In genomic region chr19:38682872-38683392, GRCh38 we compare ENCODE assay signal across 9 cellular contexts. TPM values are rescaled to one million over a fixed set of nuclear protein-coding genes. Genes with fewer than 3 reads are reported as not detected.
DNase-seq lines count a peak whose midpoint lies in the region; ATAC-seq and TF ChIP-seq lines count a peak whose summit lies in the region.
"Had no signal": no experiment of that assay in that cellular context is flagged by ENCODE, and none has a peak within 500 bp of the region (broad histone marks: within the 10 kb centered on the region; RNA-seq: fewer than 3 reads in every experiment).

No MANE protein-coding gene starts in this region.

- peak overlapping the region; percentile 95 for H3K27ac Mint-ChIP-seq in activated CD4-positive, alpha-beta memory T cell treated with anti-CD3 and anti-CD28 coated beads, Interleukin-2, amount 10 ng/mL, durations not matched to agents 7 days and 5 days

- H3K4me3 Mint-ChIP-seq in activated CD4-positive, alpha-beta memory T cell treated with anti-CD3 and anti-CD28 coated beads, Interleukin-2, amount 10 ng/mL, durations not matched to agents 7 days and 5 days, result no peak overlapping the region

- H3K27ac ChIP-seq in HEK293 (ENCODE audit: extremely low read depth, low read depth, low read length) (peak overlapping the region; percentile 98), right atrium auricular region (peak overlapping the region; percentile 85 to 90), skeletal muscle tissue (ENCODE audit: low read depth, low read length) (peak overlapping the region; percentile 90)

- TF ChIP-seq CTCF in HEK293 (tag by site-specific recombination; IDR thresholded peaks at IDR 0.05) (no peak), right atrium auricular region (IDR thresholded peaks at IDR 0.05) (no peak)

- H3K4me3 ChIP-seq in HEK293 (ENCODE audit: low read depth, low read length) (no peak overlapping the region), right atrium auricular region (no peak overlapping the region), skeletal muscle tissue (ENCODE audit: low read length in 3 of 3) (peak overlapping the region in 2 of 3 donors; percentile 9 to 13)

- H3K27me3 Mint-ChIP-seq in activated CD4-positive, alpha-beta memory T cell treated with anti-CD3 and anti-CD28 coated beads, Interleukin-2, amount 10 ng/mL, durations not matched to agents 7 days and 5 days, result no peaks in the 10 kb centered on the region

- no peaks in the 10 kb centered on the region for H3K27me3 ChIP-seq in right atrium auricular region
- H3K27me3 ChIP-seq in skeletal muscle tissue (ENCODE audit: control insufficient read depth in 3 of 3, insufficient read depth in 3 of 3, low read length in 3 of 3), result no peaks in the 10 kb centered on the region

- no peaks in the 10 kb centered on the region for H3K9me3 ChIP-seq in HEK293 (ENCODE audit: control insufficient read depth, insufficient read depth, low read depth, low read length)
- no peaks in the 10 kb centered on the region for H3K9me3 ChIP-seq in right atrium auricular region
- H3K9me3 ChIP-seq in skeletal muscle tissue (ENCODE audit: control insufficient read depth in 3 of 3, low read length in 3 of 3), result no peaks in the 10 kb centered on the region

- H3K9ac ChIP-seq in skeletal muscle tissue (ENCODE audit: low read depth in 1 of 3, low read length in 3 of 3), result peak overlapping the region; percentile 28 to 81 (median 51)

- H3K9me3 Mint-ChIP-seq in activated CD4-positive, alpha-beta memory T cell treated with anti-CD3 and anti-CD28 coated beads, Interleukin-2, amount 10 ng/mL, durations not matched to agents 7 days and 5 days, result peaks cover 4% of the 10 kb centered on the region
- H3K9me3 Mint-ChIP-seq: naive thymus-derived CD8-positive, alpha-beta T cell had no signal

- CTCF ChIA-PET in HEK293 (lab: Yijun Ruan, JAX), result interaction anchor here (0.5 to 2.9 kb wide), 9 partner anchors 11 to 794 kb away, joined by 3 to 12 read pairs (median 4); no protein-coding TSS in a partner anchor
- CTCF ChIA-PET in activated CD4-positive, alpha-beta memory T cell treated with anti-CD3 and anti-CD28 coated beads, Interleukin-2, amount 10 ng/mL, durations not matched to agents 7 days and 5 days (lab: Charles Lee), result interaction anchor here (1.2 to 2.2 kb wide), 3 partner anchors 11 to 248 kb away, joined by 3 to 11 read pairs (median 6); partner anchors contain the start of genes ACTN4, MRPS12 and SARS2

- H3K36me3 ChIP-seq in HEK293 (ENCODE audit: control insufficient read depth in 2 of 2, insufficient read depth in 1 of 2, low read length in 2 of 2) (peaks cover 6 to 27% of the 10 kb centered on the region in 2 experiments), right atrium auricular region (peaks cover 10% of the 10 kb centered on the region), skeletal muscle tissue (ENCODE audit: control insufficient read depth in 3 of 3, insufficient read depth in 3 of 3, low read length in 3 of 3) (peaks cover 0 to 7% (median 0%) of the 10 kb centered on the region in 3 donors)

- peaks cover 99% of the 10 kb centered on the region for H3K4me1 Mint-ChIP-seq in activated CD4-positive, alpha-beta memory T cell treated with anti-CD3 and anti-CD28 coated beads, Interleukin-2, amount 10 ng/mL, durations not matched to agents 7 days and 5 days

- DNase-seq in activated CD4-positive, alpha-beta memory T cell treated with anti-CD3 and anti-CD28 coated beads, Interleukin-2, amount 10 ng/mL, durations not matched to agents 7 days and 5 days, result no peak
- DNase-seq in right atrium auricular region (ENCODE audit: low spot score), result no peak
- no peak for DNase-seq in stimulated activated naive CD4-positive, alpha-beta T cell (lab: John Stamatoyannopoulos, UW)
- no peak for DNase-seq in activated T-cell treated with anti-CD3 and anti-CD28 coated beads, Interleukin-2, amount 50 U/mL, for 1 hour
- no peak for DNase-seq in NCI-H2107 treated with DMSO at 0.1 percent for 48 hours (lab: John Stamatoyannopoulos, UW; ENCODE audit: unreplicated experiment)

- no peak for ATAC-seq in HG03045 (IDR thresholded peaks at IDR 0.05; ENCODE audit: unreplicated experiment)

- POLR2A ChIA-PET in HEK293 (lab: Yijun Ruan, JAX), result interaction anchor here (0.6 to 2.3 kb wide), 23 partner anchors 9 to 295 kb away, joined by 3 to 63 read pairs (median 4); partner anchors contain the start of genes ACTN4, EIF3K, FAM98C and GGN
- POLR2A ChIA-PET in activated CD4-positive, alpha-beta memory T cell treated with anti-CD3 and anti-CD28 coated beads, Interleukin-2, amount 10 ng/mL, durations not matched to agents 7 days and 5 days (lab: Charles Lee), result interaction anchor here (1.0 to 4.1 kb wide), 11 partner anchors 11 to 169 kb away, joined by 3 to 34 read pairs (median 3); partner anchors contain the start of genes ACTN4 and MAP4K1

- peaks cover 67% of the 10 kb centered on the region for H3K36me3 Mint-ChIP-seq in activated CD4-positive, alpha-beta memory T cell treated with anti-CD3 and anti-CD28 coated beads, Interleukin-2, amount 10 ng/mL, durations not matched to agents 7 days and 5 days (ENCODE audit: low read depth)

- H3K4me1 ChIP-seq in HEK293 (ENCODE audit: control insufficient read depth, insufficient read depth, low read length), result peaks cover 41% of the 10 kb centered on the region
- peaks cover 0 to 94% of the 10 kb centered on the region in 2 donors for H3K4me1 ChIP-seq in right atrium auricular region
- peaks cover 83 to 91% (median 88%) of the 10 kb centered on the region in 3 donors for H3K4me1 ChIP-seq in skeletal muscle tissue (ENCODE audit: control insufficient read depth in 3 of 3, insufficient read depth in 3 of 3, low read length in 3 of 3)

TF ChIP-seq in HEK293, 187 proteins besides CTCF, POLR2A, EP300 and RAD21 (continues in another document):
- TF ChIP-seq MYNN (tag by site-specific recombination; IDR thresholded peaks at IDR 0.05; ENCODE audit: borderline replicate concordance), result no peak
- peak; percentile 24; the same call in 1 of the 2 replicates for TF ChIP-seq KLF17 (tag by site-specific recombination; IDR thresholded peaks at IDR 0.05)
- 0 out of 2 replicates have a peak, but pooled peaks have one; percentile 36 for TF ChIP-seq OVOL3 (tag by site-specific recombination; IDR thresholded peaks at IDR 0.05)
- TF ChIP-seq ZNF433 (tag by site-specific recombination; IDR thresholded peaks at IDR 0.05; ENCODE audit: low read depth), result no peak
- TF ChIP-seq ZNF140 (tag by site-specific recombination; IDR thresholded peaks at IDR 0.05), result no peak
- peak; percentile 27 for TF ChIP-seq SETDB1 (IDR thresholded peaks at IDR 0.05; ENCODE audit: insufficient read length, low read length)
- TF ChIP-seq ZNF26 (tag by site-specific recombination; IDR thresholded peaks at IDR 0.05), result peak; percentile 25; the same call in 1 of the 2 replicates
- TF ChIP-seq ZNF677 (tag by site-specific recombination; IDR thresholded peaks at IDR 0.05), result 0 out of 2 replicates have a peak, but pooled peaks have one; percentile 6
- no peak for TF ChIP-seq ZNF561 (tag by site-specific recombination; IDR thresholded peaks at IDR 0.05; ENCODE audit: borderline replicate concordance)
- TF ChIP-seq ZIC2 (tag by site-specific recombination; IDR thresholded peaks at IDR 0.05), result peak; percentile 5; the same call in 1 of the 2 replicates
- peak; percentile 49; the same call in 1 of the 2 replicates for TF ChIP-seq ZNF639 (tag by site-specific recombination; IDR thresholded peaks at IDR 0.05)
- TF ChIP-seq ZBTB6 (tag by site-specific recombination; IDR thresholded peaks at IDR 0.05), result 0 out of 2 replicates have a peak, but pooled peaks have one; percentile 22

RNA-seq across cellular contexts. Expression of gene ACTN4, which starts 35.5 kb away (rescaled TPM):
- 100 to 1,000 TPM; 532 to 534 TPM for total RNA-seq in activated CD4-positive, alpha-beta memory T cell treated with anti-CD3 and anti-CD28 coated beads, Interleukin-2, amount 10 ng/mL, durations not matched to agents 7 days and 5 days
- total RNA-seq in right atrium auricular region, result 100 to 1,000 TPM; 115 to 180 TPM
- total RNA-seq in skeletal muscle tissue, result 42.3 TPM

Comparison
In these comparisons a context has a peak if more than half of its experiments do, and no peak if none do; other contexts are left out.
1. H3K4me3 ChIP-seq: peak in skeletal muscle tissue (2 of 3); none in HEK293 (single experiment) and right atrium auricular region (0 of 2).
2. Peak in every context shown above with its lines, with median percentiles within 50 percentile points of each other: H3K27ac ChIP-seq.